In genomic region chr4:6332042-6332668, GRCh38 we compare ENCODE assay signal across 8 cellular contexts.
DNase-seq lines count a peak whose midpoint lies in the region; ATAC-seq and TF ChIP-seq lines count a peak whose summit lies in the region.

No MANE protein-coding gene starts in this region.

- peaks cover 0 to 7% (median 0%) of the 10 kb centered on the region in 11 experiments; a peak in 2 of 22 replicates for H3K9me3 ChIP-seq in BLaER1 treated with 17β-estradiol and CSF1 and Interleukin-3, amounts not matched to agents 10 nM and 100 nM (replicated peaks in 1 of 11)
- H3K9me3 ChIP-seq in upper lobe of right lung, result no peaks in the 10 kb centered on the region

- H3K27ac Mint-ChIP-seq in activated CD8-positive, alpha-beta T cell treated with anti-CD3 and anti-CD28 coated beads for 36 hours, result no peak overlapping the region

- peaks cover 16% of the 10 kb centered on the region for H3K27me3 Mint-ChIP-seq in activated CD8-positive, alpha-beta T cell treated with anti-CD3 and anti-CD28 coated beads for 36 hours

- peak; percentile 69 for DNase-seq in GM20000 (ENCODE audit: low spot score)
- peak; percentile 27 for DNase-seq in activated CD8-positive, alpha-beta T cell treated with anti-CD3 and anti-CD28 coated beads for 36 hours
- peak; percentile 85 for DNase-seq in iPS-NIHi7 (ENCODE audit: extremely low spot score)
- DNase-seq in upper lobe of right lung, result no peak
- DNase-seq in DMS79 (lab: John Stamatoyannopoulos, UW), result no peak

- CTCF ChIA-PET in activated CD8-positive, alpha-beta T cell treated with anti-CD3 and anti-CD28 coated beads for 36 hours (lab: Charles Lee), result interaction anchor here (1.0 to 7.6 kb wide), 23 partner anchors 9 to 242 kb away, joined by 3 to 304 read pairs (median 4); partner anchors contain the start of gene WFS1

- H3K4me3 Mint-ChIP-seq in activated CD8-positive, alpha-beta T cell treated with anti-CD3 and anti-CD28 coated beads for 36 hours, result no peak overlapping the region

- peaks cover 0 to 22% (median 0%) of the 10 kb centered on the region in 11 experiments; a peak in 3 of 22 replicates for H3K27me3 ChIP-seq in BLaER1 treated with 17β-estradiol and CSF1 and Interleukin-3, amounts not matched to agents 10 nM and 100 nM
- peaks cover 14% of the 10 kb centered on the region for H3K27me3 ChIP-seq in upper lobe of right lung

- POLR2A ChIA-PET in activated CD8-positive, alpha-beta T cell treated with anti-CD3 and anti-CD28 coated beads for 36 hours (lab: Charles Lee), result no interaction called here

- TF ChIP-seq CTCF in GM20000 (IDR thresholded peaks at IDR 0.05; ENCODE audit: extremely low read depth, missing control alignments), result peak; percentile 75
- TF ChIP-seq CTCF in activated CD8-positive, alpha-beta T cell treated with anti-CD3 and anti-CD28 coated beads for 36 hours (IDR thresholded peaks at IDR 0.05), result peak; percentile 85
- peak; percentile 63 for TF ChIP-seq CTCF in upper lobe of right lung (IDR thresholded peaks at IDR 0.05)

- no peak overlapping the region for H3K27ac ChIP-seq in BLaER1 treated with 17β-estradiol and CSF1 and Interleukin-3, amounts not matched to agents 10 nM and 100 nM
- no peak overlapping the region for H3K27ac ChIP-seq in upper lobe of right lung

- H3K4me2 ChIP-seq in BLaER1 treated with 17β-estradiol and CSF1 and Interleukin-3, amounts not matched to agents 10 nM and 100 nM, result peak overlapping the region in 8 of 11 experiments; percentile 1 to 34 (median 22); a peak in 10 of 22 replicates

- H3K9ac ChIP-seq in BLaER1 treated with 17β-estradiol and CSF1 and Interleukin-3, amounts not matched to agents 10 nM and 100 nM, result no peak overlapping the region

- H3K36me3 Mint-ChIP-seq in activated CD8-positive, alpha-beta T cell treated with anti-CD3 and anti-CD28 coated beads for 36 hours (ENCODE audit: low read depth), result no peaks in the 10 kb centered on the region

- peaks cover 15 to 59% (median 44%) of the 10 kb centered on the region in 10 experiments for H3K4me1 ChIP-seq in BLaER1 treated with 17β-estradiol and CSF1 and Interleukin-3, amounts not matched to agents 10 nM and 100 nM
- no peaks in the 10 kb centered on the region for H3K4me1 ChIP-seq in upper lobe of right lung

- intact Hi-C loops in activated CD8-positive, alpha-beta T cell treated with anti-CD3 and anti-CD28 coated beads for 36 hours (cut with micrococcal nuclease), result no loop called here
- intact Hi-C loops in upper lobe of right lung (cut with DNase I), result no loop called here

- no peak for ATAC-seq in activated CD8-positive, alpha-beta T cell treated with anti-CD3 and anti-CD28 coated beads for 36 hours
- ATAC-seq in upper lobe of right lung, result peak; percentile 45
- ATAC-seq in HG02759 (IDR thresholded peaks at IDR 0.05; ENCODE audit: unreplicated experiment), result no peak
- ATAC-seq in HG03457 (IDR thresholded peaks at IDR 0.05; ENCODE audit: unreplicated experiment), result no peak

- H3K4me3 ChIP-seq in BLaER1 treated with 17β-estradiol and CSF1 and Interleukin-3, amounts not matched to agents 10 nM and 100 nM, result no peak overlapping the region
- no peak overlapping the region for H3K4me3 ChIP-seq in upper lobe of right lung

- no peaks in the 10 kb centered on the region for H3K36me3 ChIP-seq in BLaER1 treated with 17β-estradiol and CSF1 and Interleukin-3, amounts not matched to agents 10 nM and 100 nM
- H3K36me3 ChIP-seq in upper lobe of right lung, result no peaks in the 10 kb centered on the region

- H3K9me3 Mint-ChIP-seq in activated CD8-positive, alpha-beta T cell treated with anti-CD3 and anti-CD28 coated beads for 36 hours, result no peaks in the 10 kb centered on the region

- H3K4me1 Mint-ChIP-seq in activated CD8-positive, alpha-beta T cell treated with anti-CD3 and anti-CD28 coated beads for 36 hours (ENCODE audit: low read depth), result no peaks in the 10 kb centered on the region

- H4K20me1 ChIP-seq in BLaER1 treated with 17β-estradiol and CSF1 and Interleukin-3, amounts not matched to agents 10 nM and 100 nM, result peaks cover 0 to 66% (median 0%) of the 10 kb centered on the region in 11 experiments; a peak in 5 of 22 replicates

Comparison
In these comparisons a context has a peak if more than half of its experiments do, and no peak if none do; other contexts are left out.
1. DNase-seq: peak in GM20000 (single experiment), activated CD8-positive, alpha-beta T cell treated with anti-CD3 and anti-CD28 coated beads for 36 hours (single experiment) and iPS-NIHi7 (single experiment); none in upper lobe of right lung (single experiment) and DMS79 (single experiment).
2. Peak in every context shown above with its lines, with median percentiles within 50 percentile points of each other: CTCF ChIP-seq.